Comparison of ENCODE assay signal across 27 cellular contexts in genomic region chrX:109793191-109793590, GRCh38.
DNase-seq lines count a peak whose midpoint lies in the region; ATAC-seq, FAIRE-seq and TF ChIP-seq lines count a peak whose summit lies in the region.
"Had no signal": no experiment of that assay in that cellular context is flagged by ENCODE, and none has a peak within 500 bp of the region (broad histone marks: within the 10 kb centered on the region; RNA-seq: fewer than 3 reads in every experiment).

No MANE protein-coding gene starts in this region.

- H3K4me3 ChIP-seq in bronchial epithelial cell (ENCODE audit: low read depth, low read length) = no peak overlapping the region
- H3K4me3 ChIP-seq: BLaER1 treated with 17β-estradiol and CSF1 and Interleukin-3, amounts not matched to agents 10 nM and 100 nM; HAP-1; PC-9 had no signal

- no peak overlapping the region for H3K27ac ChIP-seq in foreskin keratinocyte
- H3K27ac ChIP-seq: BLaER1 treated with 17β-estradiol and CSF1 and Interleukin-3, amounts not matched to agents 10 nM and 100 nM; KMS-11; PC-9 had no signal

- ATAC-seq in foreskin keratinocyte (peak; percentile 99), GM18498 (IDR thresholded peaks at IDR 0.05; ENCODE audit: unreplicated experiment) (no peak)
- ATAC-seq: T-cell had no signal

- H3K36me3 ChIP-seq in bronchial epithelial cell (ENCODE audit: control insufficient read depth, insufficient read depth, low read length) = no peaks in the 10 kb centered on the region
- H3K36me3 ChIP-seq: BLaER1 treated with 17β-estradiol and CSF1 and Interleukin-3, amounts not matched to agents 10 nM and 100 nM; HAP-1 had no signal

- H3K4me1 ChIP-seq in foreskin keratinocyte = peaks cover 8% of the 10 kb centered on the region
- H3K4me1 ChIP-seq: BLaER1 treated with 17β-estradiol and CSF1 and Interleukin-3, amounts not matched to agents 10 nM and 100 nM; HAP-1 had no signal

- peak; percentile 3 for DNase-seq in Daoy (ENCODE audit: low read depth)
- DNase-seq in M059J (ENCODE audit: low read depth) = peak; percentile 55
- peak; percentile 96 for DNase-seq in bronchial epithelial cell (ENCODE audit: low read depth)
- DNase-seq in foreskin keratinocyte = peak; percentile 86 to 91
- DNase-seq in GM20000 (ENCODE audit: low spot score) = no peak
- DNase-seq in OCI-M2 (lab: John Stamatoyannopoulos, UW; ENCODE audit: unreplicated experiment) = no peak
- DNase-seq in NCI-H146 treated with DMSO at 0.1 percent for 48 hours (lab: John Stamatoyannopoulos, UW; ENCODE audit: unreplicated experiment) = no peak
- DNase-seq: 8988T; CD4-positive, alpha-beta memory T cell; GF-D8; IMR-90; MV-4-11; NCI-H1105 treated with DMSO at 0.1 percent for 48 hours; NCI-H1694; NCI-H2081; NCI-H2171; NCI-H446 treated with DMSO at 0.1 percent for 48 hours; NCI-H526 treated with DMSO at 0.1 percent for 48 hours; RPMI8226; SIG-M5; SK-N-SH; T-cell had no signal

- FAIRE-seq in bronchial epithelial cell (lab: Jason Lieb, UNC) = peak; percentile 40

- no peak for TF ChIP-seq CTCF in bronchial epithelial cell (IDR thresholded peaks at IDR 0.05; ENCODE audit: insufficient read depth, low read length, severe bottlenecking)
- TF ChIP-seq CTCF in foreskin keratinocyte (conservative IDR thresholded peaks at IDR 0.05) = no peak
- no peak for TF ChIP-seq CTCF in GM20000 (IDR thresholded peaks at IDR 0.05; ENCODE audit: extremely low read depth, missing control alignments)

- H3K27me3 ChIP-seq in bronchial epithelial cell (ENCODE audit: control insufficient read depth, insufficient read depth, low read length) (no peaks in the 10 kb centered on the region), foreskin keratinocyte (no peaks in the 10 kb centered on the region)

Comparison
In these comparisons a context has a peak if more than half of its experiments do, and no peak if none do; other contexts are left out.
1. DNase-seq: peak in Daoy (single experiment), M059J (single experiment), bronchial epithelial cell (single experiment) and foreskin keratinocyte (2 of 2); none in GM20000 (single experiment), OCI-M2 (single experiment) and NCI-H146 treated with DMSO at 0.1 percent for 48 hours (single experiment).